In the genomic region with DNA sequence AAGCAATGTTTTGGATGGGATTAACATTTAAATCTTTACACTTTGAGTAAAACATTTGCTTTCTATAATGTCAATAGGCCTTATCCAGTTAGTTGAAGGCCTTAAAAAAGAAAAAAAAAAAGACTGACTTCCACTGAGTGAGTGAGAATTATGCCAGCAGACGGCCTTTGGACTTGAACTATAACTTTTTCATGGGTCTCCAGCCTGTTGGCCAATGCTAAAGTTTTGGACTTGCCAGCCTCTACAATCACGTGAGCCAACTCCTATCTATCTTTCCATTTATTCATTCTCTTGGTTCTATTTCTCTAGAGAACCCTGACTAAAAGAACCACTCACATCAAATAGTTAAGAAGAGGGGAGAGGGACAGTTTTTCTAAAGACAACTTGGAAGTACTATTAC, we compare ENCODE assay signal across 18 cellular contexts. TPM values are rescaled to one million over a fixed set of nuclear protein-coding genes. Genes with fewer than 3 reads are reported as not detected.
DNase-seq lines count a peak whose midpoint lies in the region; ATAC-seq and TF ChIP-seq lines count a peak whose summit lies in the region.
"Had no signal": no experiment of that assay in that cellular context is flagged by ENCODE, and none has a peak within 500 bp of the region (broad histone marks: within the 10 kb centered on the region; RNA-seq: fewer than 3 reads in every experiment).

No MANE protein-coding gene starts in this region.

- TF ChIP-seq CTCF in vagina (IDR thresholded peaks at IDR 0.05) = no peak

- H2BK5ac ChIP-seq in mesenchymal stem cell (ENCODE audit: low read depth, low read length, poor library complexity, severe bottlenecking) (no peak overlapping the region), neuronal stem cell (ENCODE audit: low read length) (no peak overlapping the region)

- H3K9me3 ChIP-seq in mesenchymal stem cell (ENCODE audit: control insufficient read depth, low read length) (no peaks in the 10 kb centered on the region), vagina (no peaks in the 10 kb centered on the region), neuronal stem cell (replicated peaks in 1 of 2; ENCODE audit: control insufficient read depth in 2 of 2, insufficient read depth in 1 of 2, low read depth in 1 of 2, low read length in 2 of 2) (no peaks in the 10 kb centered on the region)
- H3K9me3 ChIP-seq: HAP-1, pancreas had no signal

- peak overlapping the region; percentile 4 for H3K27ac Mint-ChIP-seq in stimulated activated naive CD8-positive, alpha-beta T cell treated with anti-CD3 and anti-CD28 coated beads, Interleukin-15, Interleukin-2, amounts not matched to agents 100 ng/mL and 50 ng/mL, for 24 hours
- H3K27ac Mint-ChIP-seq in activated T-helper 1 cell treated with anti-CD3 and anti-CD28 coated beads, Interleukin-12 subunit alpha, Interleukin-12 subunit beta, Interleukin-2, Interleukin-4 antibody, amounts not matched to agents 30 ng/mL and 10 ng/mL and 1 ng/mL, durations not matched to agents 14 hours and 24 hours and 36 hours = peak overlapping the region; percentile 32
- H3K27ac Mint-ChIP-seq: WTC11 had no signal

- H3K4me1 ChIP-seq in mesenchymal stem cell (ENCODE audit: control insufficient read depth, insufficient read depth, low read depth, low read length) (peaks cover 6% of the 10 kb centered on the region), vagina (peaks cover 26% of the 10 kb centered on the region), neuronal stem cell (ENCODE audit: control insufficient read depth in 2 of 2, insufficient read depth in 1 of 2, low read depth in 1 of 2, low read length in 2 of 2) (peaks cover 5 to 10% of the 10 kb centered on the region in 2 donors)

- H2BK15ac ChIP-seq in mesenchymal stem cell (ENCODE audit: low read depth, poor library complexity, severe bottlenecking) (no peak overlapping the region), neuronal stem cell (ENCODE audit: low read length) (no peak overlapping the region)

- H2BK120ac ChIP-seq in mesenchymal stem cell (ENCODE audit: low read depth, low read length) = no peak overlapping the region
- no peak overlapping the region for H2BK120ac ChIP-seq in neuronal stem cell (ENCODE audit: low read depth, low read length)

- H3K18ac ChIP-seq in mesenchymal stem cell (ENCODE audit: low read depth in 1 of 2, low read length in 2 of 2) (no peak overlapping the region), neuronal stem cell (ENCODE audit: low read length) (no peak overlapping the region)

- peaks cover 4% of the 10 kb centered on the region for H3K9me3 Mint-ChIP-seq in stimulated activated naive CD8-positive, alpha-beta T cell treated with anti-CD3 and anti-CD28 coated beads, Interleukin-15, Interleukin-2, amounts not matched to agents 100 ng/mL and 50 ng/mL, for 24 hours
- peaks cover 10% of the 10 kb centered on the region for H3K9me3 Mint-ChIP-seq in activated T-helper 1 cell treated with anti-CD3 and anti-CD28 coated beads, Interleukin-12 subunit alpha, Interleukin-12 subunit beta, Interleukin-2, Interleukin-4 antibody, amounts not matched to agents 30 ng/mL and 10 ng/mL and 1 ng/mL, durations not matched to agents 14 hours and 24 hours and 36 hours
- H3K9me3 Mint-ChIP-seq: WTC11 had no signal

- H3K27ac ChIP-seq in mesenchymal stem cell (ENCODE audit: low read length, poor library complexity, severe bottlenecking) = no peak overlapping the region
- H3K27ac ChIP-seq in vagina = peak overlapping the region; percentile 55
- no peak overlapping the region for H3K27ac ChIP-seq in caudate nucleus (ENCODE audit: low read depth, low read length)
- H3K27ac ChIP-seq in neuronal stem cell (replicated peaks; ENCODE audit: low read length) = no peak overlapping the region
- H3K27ac ChIP-seq: HL-60, pancreas had no signal

- H2BK12ac ChIP-seq in mesenchymal stem cell (ENCODE audit: low read length in 2 of 2) (no peak overlapping the region), neuronal stem cell (ENCODE audit: low read length) (no peak overlapping the region)

- peak overlapping the region; percentile 68 for H2AK5ac ChIP-seq in mesenchymal stem cell (ENCODE audit: low read length, severe bottlenecking)
- H2AK5ac ChIP-seq in neuronal stem cell (ENCODE audit: low read depth, low read length) = no peak overlapping the region

- WGBS in mesenchymal stem cell = 60% methylated on average over 2 of the region's 2 CpGs
- WGBS in neuronal stem cell (ENCODE audit: extremely low coverage in 2 of 2, insufficient read length in 2 of 2, insufficient replicate concordance in 1 of 2), 2 donors = no CpG with 5 or more reads among the region's 2 CpGs

- H4K8ac ChIP-seq in mesenchymal stem cell (ENCODE audit: low read length) (no peak overlapping the region), neuronal stem cell (ENCODE audit: low read depth, low read length) (no peak overlapping the region)

- H2AFZ ChIP-seq in mesenchymal stem cell (ENCODE audit: low read depth, low read length) (no peak overlapping the region), neuronal stem cell (ENCODE audit: low read length) (no peak overlapping the region)

- H3K27me3 ChIP-seq in mesenchymal stem cell (ENCODE audit: control insufficient read depth in 1 of 2, insufficient read depth in 1 of 2, low read length in 2 of 2) = no peaks in the 10 kb centered on the region
- H3K27me3 ChIP-seq in vagina = no peaks in the 10 kb centered on the region
- no peaks in the 10 kb centered on the region for H3K27me3 ChIP-seq in neuronal stem cell (ENCODE audit: control insufficient read depth in 3 of 3, insufficient read depth in 3 of 3, low read depth in 1 of 3, low read length in 3 of 3)
- H3K27me3 ChIP-seq: pancreas had no signal

- H3K9ac ChIP-seq in mesenchymal stem cell (ENCODE audit: low read length) (peak overlapping the region; percentile 95), neuronal stem cell (ENCODE audit: low read depth, low read length, poor library complexity) (no peak overlapping the region)

- no peak overlapping the region for H4K91ac ChIP-seq in mesenchymal stem cell (ENCODE audit: low read length)
- H4K91ac ChIP-seq in neuronal stem cell (ENCODE audit: low read depth, low read length, poor library complexity) = no peak overlapping the region

- peaks cover 56% of the 10 kb centered on the region for H3K4me1 Mint-ChIP-seq in stimulated activated naive CD8-positive, alpha-beta T cell treated with anti-CD3 and anti-CD28 coated beads, Interleukin-15, Interleukin-2, amounts not matched to agents 100 ng/mL and 50 ng/mL, for 24 hours (ENCODE audit: low read depth)
- peaks cover 66% of the 10 kb centered on the region for H3K4me1 Mint-ChIP-seq in activated T-helper 1 cell treated with anti-CD3 and anti-CD28 coated beads, Interleukin-12 subunit alpha, Interleukin-12 subunit beta, Interleukin-2, Interleukin-4 antibody, amounts not matched to agents 30 ng/mL and 10 ng/mL and 1 ng/mL, durations not matched to agents 14 hours and 24 hours and 36 hours (ENCODE audit: low read depth)

- intact Hi-C loops in activated T-helper 1 cell treated with anti-CD3 and anti-CD28 coated beads, Interleukin-12 subunit alpha, Interleukin-12 subunit beta, Interleukin-2, Interleukin-4 antibody, amounts not matched to agents 30 ng/mL and 10 ng/mL and 1 ng/mL, durations not matched to agents 14 hours and 24 hours and 36 hours (cut with micrococcal nuclease) = loop anchor here (10.0 kb wide), 1 partner anchor 657 kb away; the partner anchor contains the start of gene PANK1
- intact Hi-C loops in vagina (cut with DNase I) = loop anchor here (5.0 kb wide), 1 partner anchor 51 kb away; no protein-coding TSS in a partner anchor

- no peak for DNase-seq in stimulated activated naive CD8-positive, alpha-beta T cell treated with anti-CD3 and anti-CD28 coated beads, Interleukin-15, Interleukin-2, amounts not matched to agents 100 U/mL and 50 U/mL, for 24 hours
- no peak for DNase-seq in activated T-helper 1 cell treated with anti-CD3 and anti-CD28 coated beads, Interleukin-12 subunit alpha, Interleukin-12 subunit beta, Interleukin-2, Interleukin-4 antibody, amounts not matched to agents 30 ng/mL and 10 ng/mL and 1 ng/mL, durations not matched to agents 14 hours and 24 hours and 36 hours (ENCODE audit: low spot score)
- DNase-seq in mesenchymal stem cell = no peak
- DNase-seq in vagina (ENCODE audit: extremely low spot score in 2 of 2) = no peak
- DNase-seq in caudate nucleus (lab: John Stamatoyannopoulos, UW) = no peak
- DNase-seq in neuronal stem cell (ENCODE audit: low spot score) = no peak
- DNase-seq: EL, erythroblast, left ventricle myocardium superior, NCI-H2029 treated with DMSO at 0.1 percent for 48 hours, NCI-H510A, pancreas had no signal

- H3K4me2 ChIP-seq in mesenchymal stem cell (ENCODE audit: low read length, poor library complexity, severe bottlenecking) (no peak overlapping the region), neuronal stem cell (ENCODE audit: insufficient read depth, low read length, poor library complexity, severe bottlenecking) (no peak overlapping the region)

- peaks cover 15% of the 10 kb centered on the region for H3K79me1 ChIP-seq in mesenchymal stem cell (replicated peaks; ENCODE audit: low read length, poor library complexity, severe bottlenecking)
- H3K79me1 ChIP-seq in neuronal stem cell (ENCODE audit: low read depth, low read length) = no peaks in the 10 kb centered on the region

- no peak overlapping the region for H3K4me3 Mint-ChIP-seq in stimulated activated naive CD8-positive, alpha-beta T cell treated with anti-CD3 and anti-CD28 coated beads, Interleukin-15, Interleukin-2, amounts not matched to agents 100 ng/mL and 50 ng/mL, for 24 hours
- no peak overlapping the region for H3K4me3 Mint-ChIP-seq in activated T-helper 1 cell treated with anti-CD3 and anti-CD28 coated beads, Interleukin-12 subunit alpha, Interleukin-12 subunit beta, Interleukin-2, Interleukin-4 antibody, amounts not matched to agents 30 ng/mL and 10 ng/mL and 1 ng/mL, durations not matched to agents 14 hours and 24 hours and 36 hours
- H3K4me3 Mint-ChIP-seq: WTC11 had no signal

- H3K23ac ChIP-seq in mesenchymal stem cell (ENCODE audit: low read length in 2 of 2) = no peak overlapping the region
- H3K23ac ChIP-seq in neuronal stem cell (ENCODE audit: low read depth, low read length, poor library complexity) = no peak overlapping the region

- H3K36me3 ChIP-seq in mesenchymal stem cell (ENCODE audit: control insufficient read depth in 1 of 2, insufficient read depth in 2 of 2, low read depth in 1 of 2, low read length in 2 of 2) (peaks cover 0 to 21% of the 10 kb centered on the region in 2 experiments), vagina (no peaks in the 10 kb centered on the region), neuronal stem cell (replicated peaks in 1 of 2; ENCODE audit: control insufficient read depth in 2 of 2, insufficient read depth in 2 of 2, low read length in 2 of 2) (no peaks in the 10 kb centered on the region)
- H3K36me3 ChIP-seq: HAP-1, pancreas had no signal

- H3K14ac ChIP-seq in mesenchymal stem cell (ENCODE audit: low read length in 2 of 2) = no peak overlapping the region
- no peak overlapping the region for H3K14ac ChIP-seq in neuronal stem cell (ENCODE audit: low read length)

- no peak for TF ChIP-seq POLR2A in vagina (IDR thresholded peaks at IDR 0.05)

- H3K4ac ChIP-seq in mesenchymal stem cell (ENCODE audit: low read depth in 1 of 2, low read length in 2 of 2) (no peak overlapping the region), neuronal stem cell (ENCODE audit: low read length) (no peak overlapping the region)

- no peaks in the 10 kb centered on the region for H3K27me3 Mint-ChIP-seq in stimulated activated naive CD8-positive, alpha-beta T cell treated with anti-CD3 and anti-CD28 coated beads, Interleukin-15, Interleukin-2, amounts not matched to agents 100 ng/mL and 50 ng/mL, for 24 hours
- no peaks in the 10 kb centered on the region for H3K27me3 Mint-ChIP-seq in activated T-helper 1 cell treated with anti-CD3 and anti-CD28 coated beads, Interleukin-12 subunit alpha, Interleukin-12 subunit beta, Interleukin-2, Interleukin-4 antibody, amounts not matched to agents 30 ng/mL and 10 ng/mL and 1 ng/mL, durations not matched to agents 14 hours and 24 hours and 36 hours (ENCODE audit: insufficient read depth)
- H3K27me3 Mint-ChIP-seq: IgD-negative memory B cell had no signal

- peaks cover 6% of the 10 kb centered on the region for H3K36me3 Mint-ChIP-seq in stimulated activated naive CD8-positive, alpha-beta T cell treated with anti-CD3 and anti-CD28 coated beads, Interleukin-15, Interleukin-2, amounts not matched to agents 100 ng/mL and 50 ng/mL, for 24 hours (ENCODE audit: low read depth)
- H3K36me3 Mint-ChIP-seq in activated T-helper 1 cell treated with anti-CD3 and anti-CD28 coated beads, Interleukin-12 subunit alpha, Interleukin-12 subunit beta, Interleukin-2, Interleukin-4 antibody, amounts not matched to agents 30 ng/mL and 10 ng/mL and 1 ng/mL, durations not matched to agents 14 hours and 24 hours and 36 hours (ENCODE audit: low read depth) = peaks cover 17% of the 10 kb centered on the region
- H3K36me3 Mint-ChIP-seq: IgD-negative memory B cell, WTC11 had no signal

- ATAC-seq in stimulated activated naive CD8-positive, alpha-beta T cell treated with anti-CD3 and anti-CD28 coated beads, Interleukin-15, Interleukin-2, amounts not matched to agents 100 U/mL and 50 U/mL, for 24 hours = no peak
- no peak for ATAC-seq in HG02623 (IDR thresholded peaks at IDR 0.05; ENCODE audit: unreplicated experiment)
- ATAC-seq: left ventricle myocardium superior, pancreas, WTC11 had no signal

- H3K4me3 ChIP-seq in mesenchymal stem cell (ENCODE audit: insufficient read depth in 1 of 2, low read depth in 1 of 2, low read length in 2 of 2) (no peak overlapping the region), vagina (no peak overlapping the region), neuronal stem cell (ENCODE audit: low read length in 2 of 2) (no peak overlapping the region)
- H3K4me3 ChIP-seq: HAP-1, pancreas had no signal

RNA-seq across cellular contexts. Expression of gene FAS, which starts 2.8 kb away (rescaled TPM):
- 36.4 and 38.6 TPM in 2 replicates for total RNA-seq in activated T-helper 1 cell treated with anti-CD3 and anti-CD28 coated beads, Interleukin-12 subunit alpha, Interleukin-12 subunit beta, Interleukin-2, Interleukin-4 antibody, amounts not matched to agents 30 ng/mL and 10 ng/mL and 1 ng/mL, durations not matched to agents 14 hours and 24 hours and 36 hours
- polyA plus RNA-seq in mesenchymal stem cell (2013, experiment 1 of 2) = 16.2 TPM
- polyA plus RNA-seq in mesenchymal stem cell (2013, experiment 2 of 2) = 18.1 TPM
- total RNA-seq in vagina = 41.0 TPM
- polyA plus RNA-seq in neuronal stem cell (2013, experiment 1 of 2) = 6.8 TPM
- 7.4 TPM for polyA plus RNA-seq in neuronal stem cell (2013, experiment 2 of 2)

RNA-seq across cellular contexts. Expression of gene ACTA2, which starts 35.3 kb away (rescaled TPM):
- total RNA-seq in activated T-helper 1 cell treated with anti-CD3 and anti-CD28 coated beads, Interleukin-12 subunit alpha, Interleukin-12 subunit beta, Interleukin-2, Interleukin-4 antibody, amounts not matched to agents 30 ng/mL and 10 ng/mL and 1 ng/mL, durations not matched to agents 14 hours and 24 hours and 36 hours = 10.9 and 12.2 TPM in 2 replicates
- 390 TPM for polyA plus RNA-seq in mesenchymal stem cell (2013, experiment 1 of 2)
- 385 TPM for polyA plus RNA-seq in mesenchymal stem cell (2013, experiment 2 of 2)
- 1,162 TPM for total RNA-seq in vagina
- 115 TPM for polyA plus RNA-seq in neuronal stem cell (2013, experiment 1 of 2)
- polyA plus RNA-seq in neuronal stem cell (2013, experiment 2 of 2) = 108 TPM

Comparison
In these comparisons a context has a peak if more than half of its experiments do, and no peak if none do; other contexts are left out.
1. RNA of gene ACTA2, which starts 35.3 kb away (total RNA-seq): 1,162 TPM in vagina (single experiment); 10.9 to 12.2 TPM in activated T-helper 1 cell treated with anti-CD3 and anti-CD28 coated beads, Interleukin-12 subunit alpha, Interleukin-12 subunit beta, Interleukin-2, Interleukin-4 antibody, amounts not matched to agents 30 ng/mL and 10 ng/mL and 1 ng/mL, durations not matched to agents 14 hours and 24 hours and 36 hours; every median in the first group is over 10 times any median in the second.